In genomic region chr19:35828694-35829301, GRCh38 we compare ENCODE assay signal across 8 cellular contexts. TPM values are rescaled to one million over a fixed set of nuclear protein-coding genes. Genes with fewer than 3 reads are reported as not detected.
DNase-seq lines count a peak whose midpoint lies in the region; ATAC-seq, FAIRE-seq and TF ChIP-seq lines count a peak whose summit lies in the region.

No MANE protein-coding gene starts in this region.

- H3K9me3 Mint-ChIP-seq in Caco-2 (ENCODE audit: unreplicated experiment): no peaks in the 10 kb centered on the region
- no peaks in the 10 kb centered on the region for H3K9me3 Mint-ChIP-seq in activated T-helper 17 cell treated with anti-CD3 and anti-CD28 coated beads, Interleukin-2, amount 50 U/mL, for 72 hours

- no peaks in the 10 kb centered on the region for H3K4me1 ChIP-seq in Caco-2
- no peaks in the 10 kb centered on the region for H3K4me1 ChIP-seq in heart left ventricle

- intact Hi-C loops in Caco-2 (cut with micrococcal nuclease; ENCODE audit: unreplicated experiment): loop anchor here (1.0 kb wide), 1 partner anchor 147 kb away; no protein-coding TSS in a partner anchor
- intact Hi-C loops in heart left ventricle (cut with DNase I): loop anchor here in 1 of 10 donors (10.0 kb wide), 1 partner anchor 134 kb away; no protein-coding TSS in a partner anchor

- ATAC-seq in activated T-helper 17 cell treated with anti-CD3 and anti-CD28 coated beads, Interleukin-2, amount 50 U/mL, for 72 hours (replicated peaks): peak; percentile 39
- ATAC-seq in heart left ventricle (peak; percentile 69 to 75 (median 73)), GM18861 (IDR thresholded peaks at IDR 0.05; ENCODE audit: unreplicated experiment) (no peak), GM18517 (IDR thresholded peaks at IDR 0.05; ENCODE audit: unreplicated experiment) (no peak)

- H3K27ac ChIP-seq in heart left ventricle: no peak overlapping the region

- no peak for TF ChIP-seq POLR2A in heart left ventricle (IDR thresholded peaks at IDR 0.05)
- no peak for TF ChIP-seq POLR2A in H54 (IDR thresholded peaks at IDR 0.05; ENCODE audit: low read depth, low read length)

- DNase-seq in Caco-2: peak; percentile 76 to 82
- DNase-seq in NCI-H1048 (lab: John Stamatoyannopoulos, UW): peak; percentile 33
- peak; percentile 39 to 80 (median 61) for DNase-seq in heart left ventricle
- DNase-seq in skeletal muscle cell (ENCODE audit: low read depth): peak; percentile 10
- no peak for DNase-seq in H54 (ENCODE audit: insufficient read length, low spot score)

- H3K9me3 ChIP-seq in Caco-2: no peaks in the 10 kb centered on the region
- H3K9me3 ChIP-seq in heart left ventricle: no peaks in the 10 kb centered on the region

- no peak overlapping the region for H3K4me3 Mint-ChIP-seq in Caco-2 (ENCODE audit: unreplicated experiment)
- H3K4me3 Mint-ChIP-seq in activated T-helper 17 cell treated with anti-CD3 and anti-CD28 coated beads, Interleukin-2, amount 50 U/mL, for 72 hours: no peak overlapping the region

- TF ChIP-seq CTCF in Caco-2 (IDR thresholded peaks at IDR 0.05; ENCODE audit: insufficient read depth in 1 of 2, low read depth in 1 of 2, low read length in 1 of 2, severe bottlenecking in 1 of 2, unreplicated experiment in 1 of 2) (no peak), heart left ventricle (IDR thresholded peaks at IDR 0.05) (no peak)

- POLR2A ChIA-PET in Caco-2 (lab: Charles Lee): interaction anchor here (1.1 kb wide), 1 partner anchor 51 kb away, joined by 3 read pairs; no protein-coding TSS in a partner anchor

- H3K27me3 ChIP-seq in Caco-2 (replicated peaks; ENCODE audit: control insufficient read depth, insufficient read depth, low read length): no peaks in the 10 kb centered on the region; the same call in 1 of the 2 replicates
- peaks cover 0 to 30% (median 5%) of the 10 kb centered on the region in 9 donors for H3K27me3 ChIP-seq in heart left ventricle

- H3K4me3 ChIP-seq in Caco-2 (ENCODE audit: low read depth, low read length): no peak overlapping the region
- no peak overlapping the region for H3K4me3 ChIP-seq in heart left ventricle
- no peak overlapping the region for H3K4me3 ChIP-seq in skeletal muscle cell (ENCODE audit: low read depth, low read length)

- no peaks in the 10 kb centered on the region for H3K4me1 Mint-ChIP-seq in Caco-2 (ENCODE audit: low read depth, unreplicated experiment)
- H3K4me1 Mint-ChIP-seq in activated T-helper 17 cell treated with anti-CD3 and anti-CD28 coated beads, Interleukin-2, amount 50 U/mL, for 72 hours: no peaks in the 10 kb centered on the region

- peaks cover 32% of the 10 kb centered on the region for H3K27me3 Mint-ChIP-seq in Caco-2 (ENCODE audit: insufficient read depth, unreplicated experiment)
- H3K27me3 Mint-ChIP-seq in activated T-helper 17 cell treated with anti-CD3 and anti-CD28 coated beads, Interleukin-2, amount 50 U/mL, for 72 hours: peaks cover 28% of the 10 kb centered on the region

- no peak for FAIRE-seq in H54 (lab: Jason Lieb, UNC)

- CTCF ChIA-PET in Caco-2 (lab: Charles Lee): interaction anchor here (0.5 to 1.3 kb wide), 4 partner anchors 9 to 127 kb away, joined by 3 to 5 read pairs (median 4); no protein-coding TSS in a partner anchor

- H3K36me3 ChIP-seq in Caco-2 (ENCODE audit: control insufficient read depth, insufficient read depth, low read length) (no peaks in the 10 kb centered on the region), heart left ventricle (no peaks in the 10 kb centered on the region)

- no peaks in the 10 kb centered on the region for H3K36me3 Mint-ChIP-seq in Caco-2 (ENCODE audit: insufficient read depth, unreplicated experiment)
- H3K36me3 Mint-ChIP-seq in activated T-helper 17 cell treated with anti-CD3 and anti-CD28 coated beads, Interleukin-2, amount 50 U/mL, for 72 hours (ENCODE audit: low read depth): no peaks in the 10 kb centered on the region

- BruUV-seq in Caco-2 (replicated peaks; lab: Mats Ljungman, UMichigan): no TSS peak

- no peak overlapping the region for H3K27ac Mint-ChIP-seq in Caco-2 (ENCODE audit: unreplicated experiment)
- H3K27ac Mint-ChIP-seq in activated T-helper 17 cell treated with anti-CD3 and anti-CD28 coated beads, Interleukin-2, amount 50 U/mL, for 72 hours: no peak overlapping the region

- WGBS in heart left ventricle, 4 donors: 7 to 18% (median 12%) methylated on average over 10 to 12 of the region's 12 CpGs

RNA-seq across cellular contexts. Expression of gene PRODH2, which starts 16.2 kb away (rescaled TPM):
- total RNA-seq in Caco-2 (2022) (0.28 TPM in 1 of 2 replicates, not detected in the other), heart left ventricle (not detected)
- total RNA-seq in activated T-helper 17 cell treated with anti-CD3 and anti-CD28 coated beads, Interleukin-2, amount 50 U/mL, for 72 hours: under 1 TPM in 1 of 2 donors, not detected in 1; 0.13 TPM
- not detected for polyA plus RNA-seq in heart left ventricle

RNA-seq across cellular contexts. Expression of gene NPHS1, which starts 23.5 kb away (rescaled TPM):
- total RNA-seq in Caco-2 (2022): not detected in 2 replicates
- total RNA-seq in activated T-helper 17 cell treated with anti-CD3 and anti-CD28 coated beads, Interleukin-2, amount 50 U/mL, for 72 hours: under 1 TPM in 1 of 2 donors, not detected in 1; 0.05 TPM
- 1 to 10 TPM in 1 of 9 donors, not detected in 8; 1.0 TPM for total RNA-seq in heart left ventricle
- polyA plus RNA-seq in heart left ventricle: not detected

RNA-seq across cellular contexts. Expression of gene KIRREL2, which starts 27.9 kb away (rescaled TPM):
- total RNA-seq in Caco-2 (2022) (0.14 TPM in 1 of 2 replicates, not detected in the other), heart left ventricle (under 1 TPM in 1 of 9 donors, not detected in 8; 0.77 TPM)
- total RNA-seq in activated T-helper 17 cell treated with anti-CD3 and anti-CD28 coated beads, Interleukin-2, amount 50 U/mL, for 72 hours: 1 to 10 TPM; 1.0 to 1.4 TPM
- polyA plus RNA-seq in heart left ventricle: not detected

RNA-seq across cellular contexts. Expression of gene APLP1, which starts 39.6 kb away (rescaled TPM):
- total RNA-seq in Caco-2 (2022): 4.6 and 6.5 TPM in 2 replicates
- 1 to 10 TPM; 2.3 to 2.6 TPM for total RNA-seq in activated T-helper 17 cell treated with anti-CD3 and anti-CD28 coated beads, Interleukin-2, amount 50 U/mL, for 72 hours
- 10 to 100 TPM in 8 of 9 donors, 1 to 10 TPM in 1; 8.9 to 44.3 (median 25.3) TPM for total RNA-seq in heart left ventricle
- polyA plus RNA-seq in heart left ventricle: 10 to 100 TPM in 1 of 2 donors, 1 to 10 TPM in 1; 2.1 to 19.0 TPM

RNA-seq across cellular contexts. Expression of gene ARHGAP33, which starts 53.4 kb away (rescaled TPM):
- total RNA-seq in Caco-2 (2022): 17.8 and 18.3 TPM in 2 replicates
- 10 to 100 TPM; 40.3 to 71.7 TPM for total RNA-seq in activated T-helper 17 cell treated with anti-CD3 and anti-CD28 coated beads, Interleukin-2, amount 50 U/mL, for 72 hours
- 1 to 10 TPM in 8 of 9 donors, under 1 TPM in 1; 0.50 to 7.8 (median 5.7) TPM for total RNA-seq in heart left ventricle
- 1 to 10 TPM; 3.2 to 3.4 TPM for polyA plus RNA-seq in heart left ventricle

Comparison
In these comparisons a context has a peak if more than half of its experiments do, and no peak if none do; other contexts are left out.
1. ATAC-seq: peak in activated T-helper 17 cell treated with anti-CD3 and anti-CD28 coated beads, Interleukin-2, amount 50 U/mL, for 72 hours (single experiment) and heart left ventricle (4 of 4); none in GM18861 (single experiment) and GM18517 (single experiment).